ENCODE assay signal across 10 cellular contexts in the genomic region with DNA sequence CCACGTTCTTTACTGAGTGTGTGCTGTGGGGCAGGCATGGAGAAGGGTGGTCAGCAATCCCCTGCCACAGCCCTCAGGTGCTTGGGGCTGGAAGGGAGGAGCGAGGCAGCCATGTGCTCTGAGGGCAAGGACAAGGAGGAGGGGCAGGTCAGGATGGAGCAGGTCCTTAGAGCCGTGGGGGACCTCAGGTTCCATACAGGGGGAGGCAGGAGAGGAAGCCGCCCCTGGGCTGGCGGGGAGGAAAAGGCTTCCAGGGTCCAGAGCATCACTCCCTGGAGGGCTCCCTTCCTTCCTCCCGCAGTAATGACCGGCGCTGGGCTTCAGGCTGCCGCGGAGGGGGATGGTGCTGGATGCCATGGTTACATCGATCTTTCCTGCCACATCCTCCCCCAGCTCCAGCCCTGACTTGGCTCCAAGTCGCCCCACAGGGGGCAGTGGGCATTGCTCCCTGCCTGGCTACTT. TPM values are rescaled to one million over a fixed set of nuclear protein-coding genes. Genes with fewer than 3 reads are reported as not detected.
A peak's percentile ranks its signal among the peaks of the same experiment; 100 is the strongest.
DNase-seq lines count a peak whose midpoint lies in the region; ATAC-seq and TF ChIP-seq lines count a peak whose summit lies in the region.
"Had no signal": no experiment of that assay in that cellular context is flagged by ENCODE, and none has a peak within 500 bp of the region (broad histone marks: within the 10 kb centered on the region; RNA-seq: fewer than 3 reads in every experiment).

No MANE protein-coding gene starts in this region.

- no peaks in the 10 kb centered on the region for H3K27me3 ChIP-seq in OCI-LY1 (ENCODE audit: insufficient read depth, low read length)
- peaks cover 98% of the 10 kb centered on the region for H3K27me3 ChIP-seq in neutrophil

- no peaks in the 10 kb centered on the region for H3K9me2 ChIP-seq in OCI-LY1 (ENCODE audit: low read depth, low read length)

- H4K20me1 ChIP-seq in OCI-LY1 (ENCODE audit: insufficient read depth, low read length): no peaks in the 10 kb centered on the region

- DNase-seq in CMK (ENCODE audit: low read depth) (peak; percentile 45), fibroblast of villous mesenchyme (ENCODE audit: low read depth) (no peak), activated gamma-delta T cell treated with Interleukin-2 at 50 U/mL for 16 hours (no peak), NCI-H1694 treated with DMSO at 0.1 percent for 48 hours (lab: John Stamatoyannopoulos, UW) (no peak)
- DNase-seq: activated effector memory CD4-positive, alpha-beta T cell treated with anti-CD3 and anti-CD28 coated beads, Interleukin-2, amount 50 U/mL, for 16 hours; OCI-M1 had no signal

- no peaks in the 10 kb centered on the region for H3F3A ChIP-seq in OCI-LY1 (ENCODE audit: insufficient read depth, low read length)

- ATAC-seq in GM19328 (IDR thresholded peaks at IDR 0.05; ENCODE audit: unreplicated experiment): no peak
- ATAC-seq in GM18873 (IDR thresholded peaks at IDR 0.05; ENCODE audit: low FRiP score, unreplicated experiment): no peak

- no peak overlapping the region for H3K9ac ChIP-seq in OCI-LY1 (ENCODE audit: low read length)

- H3K36me3 ChIP-seq in OCI-LY1 (ENCODE audit: insufficient read depth, low read length): no peaks in the 10 kb centered on the region
- H3K36me3 ChIP-seq in neutrophil: no peaks in the 10 kb centered on the region

- H2AFZ ChIP-seq in OCI-LY1 (ENCODE audit: low read length): no peak overlapping the region

- no peak overlapping the region for H3K27ac ChIP-seq in OCI-LY1 (ENCODE audit: low read depth, low read length, poor library complexity, severe bottlenecking)
- H3K27ac ChIP-seq in neutrophil: no peak overlapping the region

- peak overlapping the region; percentile 65 for H3K4me2 ChIP-seq in OCI-LY1 (ENCODE audit: low read length)

- no peaks in the 10 kb centered on the region for H3K79me2 ChIP-seq in OCI-LY1 (ENCODE audit: insufficient read depth, low read length)

- peaks cover 12% of the 10 kb centered on the region for H3K4me1 ChIP-seq in OCI-LY1 (ENCODE audit: insufficient read depth, low read length, severe bottlenecking)
- peaks cover 10 to 15% of the 10 kb centered on the region in 2 experiments for H3K4me1 ChIP-seq in neutrophil (ENCODE audit: control insufficient read depth in 1 of 2, insufficient read depth in 1 of 2, low read depth in 1 of 2, low read length in 1 of 2)

- H3K4me3 ChIP-seq in OCI-LY1 (ENCODE audit: low read depth, low read length, poor library complexity, severe bottlenecking) (peak overlapping the region; percentile 54), fibroblast of villous mesenchyme (ENCODE audit: low read depth, low read length) (peak overlapping the region; percentile 62), neutrophil (ENCODE audit: low read depth in 1 of 2, low read length in 1 of 2) (peak overlapping the region; percentile 38 to 45)

- H3K9me3 ChIP-seq in OCI-LY1 (ENCODE audit: low read length) (no peaks in the 10 kb centered on the region), neutrophil (no peaks in the 10 kb centered on the region)

- no peak for TF ChIP-seq CTCF in OCI-LY1 (IDR thresholded peaks at IDR 0.05; ENCODE audit: low read length)
- TF ChIP-seq CTCF in fibroblast of villous mesenchyme (IDR thresholded peaks at IDR 0.05; ENCODE audit: insufficient read depth, low read depth, low read length): no peak
- TF ChIP-seq CTCF in neutrophil (IDR thresholded peaks at IDR 0.05): no peak

RNA-seq across cellular contexts. Expression of gene GAREM2, which starts 6.6 kb away (rescaled TPM):
- 0.97 and 2.2 TPM in 2 replicates for total RNA-seq in fibroblast of villous mesenchyme
